ENCODE assay signal across 1 cellular context in the genomic region with DNA sequence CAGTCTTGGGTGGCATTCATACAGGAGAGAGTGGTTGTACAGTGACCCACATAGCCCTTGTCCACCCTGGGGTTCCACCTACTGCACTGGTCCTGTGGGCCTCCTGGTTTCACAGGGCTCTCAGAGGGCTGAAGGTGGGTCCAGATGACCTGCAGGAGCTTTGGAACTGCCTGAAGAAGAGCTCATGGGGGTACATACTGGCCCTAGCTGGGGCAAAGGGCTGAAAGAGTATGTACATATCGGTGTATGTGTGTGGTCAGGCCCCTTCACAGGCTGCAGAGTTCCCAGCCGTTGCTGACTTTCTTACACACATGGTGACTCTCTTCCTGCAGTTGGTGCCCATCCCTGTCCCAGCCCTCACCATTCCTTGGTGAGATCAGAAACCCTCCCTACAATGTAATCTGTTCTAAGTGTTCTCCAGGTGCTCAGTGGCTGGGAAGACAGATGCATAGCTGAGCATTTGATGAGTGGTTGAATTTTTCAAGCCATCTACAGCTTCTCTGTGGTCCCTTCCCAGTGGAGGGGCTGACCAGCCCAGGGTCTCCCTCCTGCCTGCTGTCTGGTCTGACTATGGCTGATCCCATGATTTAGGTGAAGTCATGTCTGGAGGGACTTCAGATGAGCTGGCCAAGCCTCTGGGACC.
TF ChIP-seq lines count a peak whose summit lies in the region.

No MANE protein-coding gene starts in this region.

TF ChIP-seq in HepG2, 621 proteins besides CTCF, POLR2A, EP300 and RAD21 (continued from another document):
- TF ChIP-seq ZNF225 (CRISPR knock-in tag; IDR thresholded peaks at IDR 0.05) = 0 out of 2 replicates have a peak, but pooled peaks have one; percentile 51
- no peak for TF ChIP-seq HHEX (CRISPR knock-in tag; IDR thresholded peaks at IDR 0.05)
- TF ChIP-seq CREBL2 (CRISPR knock-in tag; IDR thresholded peaks at IDR 0.05; ENCODE audit: borderline replicate concordance) = no peak
- TF ChIP-seq SMAD1 (CRISPR knock-in tag; IDR thresholded peaks at IDR 0.05; ENCODE audit: borderline replicate concordance, low read depth) = 0 out of 2 replicates have a peak, but pooled peaks have one; percentile 46
- TF ChIP-seq ZMYM4 (CRISPR knock-in tag; IDR thresholded peaks at IDR 0.05) = 0 out of 2 replicates have a peak, but pooled peaks have one; percentile 4
